Comparison of ENCODE assay signal across 9 cellular contexts in the genomic region with DNA sequence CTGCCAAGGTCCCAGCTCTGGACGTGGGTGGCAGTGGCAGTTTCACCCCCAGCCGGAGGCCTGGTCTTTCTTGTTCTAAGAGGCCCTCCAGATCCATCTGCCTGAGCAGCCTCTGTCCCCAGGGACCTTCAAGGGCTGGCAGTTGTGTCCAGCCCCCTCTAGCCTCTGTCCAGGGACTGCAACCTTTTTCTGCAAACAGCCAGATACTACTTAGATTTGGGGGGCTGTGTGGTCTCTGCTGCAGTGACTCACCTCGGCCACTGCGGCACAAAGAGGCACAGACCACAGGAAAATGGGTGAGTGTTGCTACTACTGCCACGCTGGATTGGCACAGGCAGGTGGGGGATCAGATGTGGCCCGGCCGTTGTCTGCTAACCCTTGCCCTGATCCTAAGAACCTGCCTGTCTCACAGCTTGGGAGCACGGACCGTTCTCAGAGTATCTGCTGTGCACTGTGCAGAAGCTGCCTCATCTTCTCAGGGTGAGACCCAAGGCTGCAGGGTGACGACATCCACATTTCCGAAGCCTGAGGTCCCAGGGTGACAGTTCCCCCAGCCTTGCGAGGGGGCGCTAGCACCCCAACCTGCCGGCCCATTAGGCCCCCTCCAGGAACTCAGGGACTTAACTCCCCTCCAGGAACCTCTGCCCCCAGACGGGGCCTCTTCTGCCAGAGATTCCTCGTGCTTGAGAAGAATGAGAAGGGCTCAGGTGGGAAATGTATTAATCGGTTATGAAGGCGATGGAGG. TPM values are rescaled to one million over a fixed set of nuclear protein-coding genes. Genes with fewer than 3 reads are reported as not detected.
A peak's percentile ranks its signal among the peaks of the same experiment; 100 is the strongest.
DNase-seq lines count a peak whose midpoint lies in the region; FAIRE-seq and TF ChIP-seq lines count a peak whose summit lies in the region.
"Had no signal": no experiment of that assay in that cellular context is flagged by ENCODE, and none has a peak within 500 bp of the region (broad histone marks: within the 10 kb centered on the region; RNA-seq: fewer than 3 reads in every experiment).

No MANE protein-coding gene starts in this region.

- no peak overlapping the region for H3K9ac ChIP-seq in kidney (ENCODE audit: low read length in 2 of 2)

- H3K27me3 ChIP-seq in GM06990 (replicated peaks; ENCODE audit: control insufficient read depth, insufficient read depth, low read length): no peaks in the 10 kb centered on the region; the same call in none of the 2 replicates

- FAIRE-seq in kidney (lab: Jason Lieb, UNC) (no peak), urothelium cell line (lab: Jason Lieb, UNC) (no peak)
- FAIRE-seq: GM18507 had no signal

- DNase-seq in GM06990 (ENCODE audit: extremely low read depth, insufficient read length) (no peak), SK-N-DZ (ENCODE audit: low spot score) (peak; percentile 86), kidney (peak; percentile 51), urothelium cell line (ENCODE audit: low spot score) (no peak), NCI-H345 treated with DMSO at 0.1 percent for 48 hours (lab: John Stamatoyannopoulos, UW; ENCODE audit: unreplicated experiment) (no peak), GM13977 (ENCODE audit: low spot score) (no peak)
- DNase-seq: activated T-cell treated with anti-CD3 and anti-CD28 coated beads for 4 hours; CD4-positive, CD25-positive, alpha-beta regulatory T cell had no signal

- intact Hi-C loops in kidney (cut with DNase I): no loop called here

- H3K36me3 ChIP-seq in GM06990 (ENCODE audit: control insufficient read depth, insufficient read depth, low read length) (no peaks in the 10 kb centered on the region), kidney (ENCODE audit: control insufficient read depth in 1 of 2, insufficient read depth in 2 of 2, low read length in 2 of 2) (peaks cover 0 to 7% of the 10 kb centered on the region in 2 donors)

- no peaks in the 10 kb centered on the region for H3K9me3 ChIP-seq in kidney (ENCODE audit: control insufficient read depth in 1 of 2, low read length in 2 of 2)

- H3K27ac ChIP-seq in kidney (ENCODE audit: low read depth in 2 of 2, low read length in 2 of 2): no peak overlapping the region

- in situ Hi-C loops in GM13977 (cut with MboI; ENCODE audit: low pct_unique_long_range_greater_than_20kb, low sequenced_read_pairs, unreplicated experiment): loop anchor here (10.0 kb wide), 1 partner anchor 158 kb away; no protein-coding TSS in a partner anchor

- H3K4me1 ChIP-seq in kidney (ENCODE audit: control insufficient read depth in 1 of 2, insufficient read depth in 1 of 2, low read depth in 1 of 2, low read length in 2 of 2): peaks cover 0 to 2% of the 10 kb centered on the region in 2 donors

- no peak overlapping the region for H3K4me3 ChIP-seq in GM06990 (replicated peaks; ENCODE audit: low read depth, low read length)
- H3K4me3 ChIP-seq in kidney (ENCODE audit: low read length in 2 of 2): no peak overlapping the region

- TF ChIP-seq CTCF in GM06990 (IDR thresholded peaks at IDR 0.05; ENCODE audit: insufficient read depth, low read length, poor library complexity, severe bottlenecking) (peak; percentile 25), kidney (IDR thresholded peaks at IDR 0.05; ENCODE audit: borderline replicate concordance, extremely low read depth, insufficient read depth) (no peak), GM13977 (IDR thresholded peaks at IDR 0.05; ENCODE audit: extremely low read depth, insufficient read depth, missing control alignments) (no peak)

RNA-seq across cellular contexts. Expression of gene MXRA7, which starts 27.6 kb away (rescaled TPM):
- polyA plus RNA-seq in SK-N-DZ (2014; cell fraction: cytosol; rRNA removed): 164 and 175 TPM in 2 replicates
- 91.7 and 100 TPM in 2 replicates for polyA plus RNA-seq in SK-N-DZ (2014; cell fraction: nucleus; rRNA removed)
- total RNA-seq in kidney: 130 TPM
- polyA plus RNA-seq in kidney (ENCODE audit: insufficient read depth, low read depth, low replicate concordance): 72.4 TPM

RNA-seq across cellular contexts. Expression of gene ST6GALNAC1, which starts 39.6 kb away (rescaled TPM):
- polyA plus RNA-seq in SK-N-DZ (2014; cell fraction: cytosol; rRNA removed): not detected in 2 replicates
- polyA plus RNA-seq in SK-N-DZ (2014; cell fraction: nucleus; rRNA removed): not detected in 2 replicates
- 0.31 TPM for total RNA-seq in kidney
- not detected for polyA plus RNA-seq in kidney (ENCODE audit: insufficient read depth, low read depth, low replicate concordance)

RNA-seq across cellular contexts. Expression of gene JMJD6, which starts 43.2 kb away (rescaled TPM):
- polyA plus RNA-seq in SK-N-DZ (2014; cell fraction: cytosol; rRNA removed): 31.5 and 37.4 TPM in 2 replicates
- 28.4 and 34.2 TPM in 2 replicates for polyA plus RNA-seq in SK-N-DZ (2014; cell fraction: nucleus; rRNA removed)
- total RNA-seq in kidney: 23.6 TPM
- 34.3 TPM for polyA plus RNA-seq in kidney (ENCODE audit: insufficient read depth, low read depth, low replicate concordance)

RNA-seq across cellular contexts. Expression of gene METTL23, which starts 43.5 kb away (rescaled TPM):
- 54.4 and 64.0 TPM in 2 replicates for polyA plus RNA-seq in SK-N-DZ (2014; cell fraction: cytosol; rRNA removed)
- polyA plus RNA-seq in SK-N-DZ (2014; cell fraction: nucleus; rRNA removed): 69.4 and 78.4 TPM in 2 replicates
- total RNA-seq in kidney: 38.2 TPM
- polyA plus RNA-seq in kidney (ENCODE audit: insufficient read depth, low read depth, low replicate concordance): 53.0 TPM

RNA-seq across cellular contexts. Expression of gene SRSF2, which starts 53.9 kb away (rescaled TPM):
- polyA plus RNA-seq in SK-N-DZ (2014; cell fraction: cytosol; rRNA removed): 618 and 705 TPM in 2 replicates
- 1,335 and 1,788 TPM in 2 replicates for polyA plus RNA-seq in SK-N-DZ (2014; cell fraction: nucleus; rRNA removed)
- 155 TPM for total RNA-seq in kidney
- polyA plus RNA-seq in kidney (ENCODE audit: insufficient read depth, low read depth, low replicate concordance): 129 TPM

Comparison
In these comparisons a context has a peak if more than half of its experiments do, and no peak if none do; other contexts are left out.
1. DNase-seq: peak in SK-N-DZ (single experiment) and kidney (single experiment); none in GM06990 (single experiment), urothelium cell line (single experiment), NCI-H345 treated with DMSO at 0.1 percent for 48 hours (single experiment) and GM13977 (single experiment).